Comparison of ENCODE assay signal across 25 cellular contexts in genomic region chr1:191699343-191699742, GRCh38.
"Had no signal": no experiment of that assay in that cellular context is flagged by ENCODE, and none has a peak within 500 bp of the region (broad histone marks: within the 10 kb centered on the region; RNA-seq: fewer than 3 reads in every experiment).

No MANE protein-coding gene starts in this region.

- H3K27me3 ChIP-seq: left lung, thyroid gland, upper lobe of right lung had no signal

- H3K4me3 ChIP-seq: left lung, lung, prostate gland, thyroid gland, upper lobe of right lung had no signal

- DNase-seq: activated CD4-positive, alpha-beta T cell treated with anti-CD3 and anti-CD28 coated beads, Interleukin-2, amount 10 ng/mL, durations not matched to agents 7 days and 5 days; activated CD8-positive, alpha-beta memory T cell treated with anti-CD3 and anti-CD28 coated beads, Interleukin-2, amount 10 ng/mL, durations not matched to agents 7 days and 5 days; activated CD8-positive, alpha-beta T cell treated with anti-CD3 and anti-CD28 coated beads for 36 hours; activated gamma-delta T cell treated with Interleukin-2 at 50 U/mL for 16 hours; activated T-cell treated with anti-CD3 and anti-CD28 coated beads for 4 hours; aorta; dermis blood vessel endothelial cell; effector memory CD4-positive, alpha-beta T cell; foreskin melanocyte; immature natural killer cell; kidney glomerular epithelial cell; left lung; naive thymus-derived CD8-positive, alpha-beta T cell; stimulated activated CD4-positive, alpha-beta T cell treated with anti-CD3 and anti-CD28 coated beads, Interleukin-2, amount 100 ng/mL, for 48 hours; stimulated activated CD8-positive, alpha-beta memory T cell treated with anti-CD3 and anti-CD28 coated beads, Interleukin-4, amount 100 ng/mL, for 48 hours; stimulated activated naive CD4-positive, alpha-beta T cell; substantia nigra; thyroid gland; upper lobe of right lung had no signal

- H3K27ac Mint-ChIP-seq: activated CD4-positive, alpha-beta T cell treated with anti-CD3 and anti-CD28 coated beads, Interleukin-2, amount 10 ng/mL, durations not matched to agents 7 days and 5 days; activated CD8-positive, alpha-beta memory T cell treated with anti-CD3 and anti-CD28 coated beads, Interleukin-2, amount 10 ng/mL, durations not matched to agents 7 days and 5 days; activated CD8-positive, alpha-beta T cell treated with anti-CD3 and anti-CD28 coated beads for 36 hours; activated naive CD4-positive, alpha-beta T cell treated with anti-CD3 and anti-CD28 coated beads, Interleukin-2, amount 50 U/mL, for 72 hours; brain; immature natural killer cell; mesothelial cell of epicardium; naive thymus-derived CD8-positive, alpha-beta T cell had no signal

- H3K27me3 Mint-ChIP-seq: activated CD4-positive, alpha-beta T cell treated with anti-CD3 and anti-CD28 coated beads, Interleukin-2, amount 10 ng/mL, durations not matched to agents 7 days and 5 days; activated CD8-positive, alpha-beta memory T cell treated with anti-CD3 and anti-CD28 coated beads, Interleukin-2, amount 10 ng/mL, durations not matched to agents 7 days and 5 days; activated CD8-positive, alpha-beta T cell treated with anti-CD3 and anti-CD28 coated beads for 36 hours; brain; naive thymus-derived CD8-positive, alpha-beta T cell had no signal

- ATAC-seq: activated CD8-positive, alpha-beta memory T cell treated with anti-CD3 and anti-CD28 coated beads, Interleukin-2, amount 10 ng/mL, durations not matched to agents 7 days and 5 days; activated CD8-positive, alpha-beta T cell treated with anti-CD3 and anti-CD28 coated beads for 36 hours; activated naive CD4-positive, alpha-beta T cell treated with anti-CD3 and anti-CD28 coated beads, Interleukin-2, amount 50 U/mL, for 72 hours; esophagus mucosa; left lung; naive thymus-derived CD8-positive, alpha-beta T cell; upper lobe of right lung had no signal

- H3K36me3 ChIP-seq: left lung, prostate gland, thyroid gland, upper lobe of right lung had no signal

- H3K36me3 Mint-ChIP-seq: activated CD8-positive, alpha-beta memory T cell treated with anti-CD3 and anti-CD28 coated beads, Interleukin-2, amount 10 ng/mL, durations not matched to agents 7 days and 5 days; activated naive CD4-positive, alpha-beta T cell treated with anti-CD3 and anti-CD28 coated beads, Interleukin-2, amount 50 U/mL, for 72 hours; brain; immature natural killer cell; mesothelial cell of epicardium; naive thymus-derived CD8-positive, alpha-beta T cell had no signal

- H3K9me3 Mint-ChIP-seq: brain had no signal

- H3K4me3 Mint-ChIP-seq: activated CD4-positive, alpha-beta T cell treated with anti-CD3 and anti-CD28 coated beads, Interleukin-2, amount 10 ng/mL, durations not matched to agents 7 days and 5 days; activated CD8-positive, alpha-beta memory T cell treated with anti-CD3 and anti-CD28 coated beads, Interleukin-2, amount 10 ng/mL, durations not matched to agents 7 days and 5 days; activated CD8-positive, alpha-beta T cell treated with anti-CD3 and anti-CD28 coated beads for 36 hours; brain; immature natural killer cell; mesothelial cell of epicardium; naive thymus-derived CD8-positive, alpha-beta T cell had no signal

- H3K4me1 Mint-ChIP-seq: activated CD4-positive, alpha-beta T cell treated with anti-CD3 and anti-CD28 coated beads, Interleukin-2, amount 10 ng/mL, durations not matched to agents 7 days and 5 days; activated CD8-positive, alpha-beta memory T cell treated with anti-CD3 and anti-CD28 coated beads, Interleukin-2, amount 10 ng/mL, durations not matched to agents 7 days and 5 days; brain had no signal

- H3K4me1 ChIP-seq: left lung, prostate gland, thyroid gland, upper lobe of right lung had no signal

- H3K27ac ChIP-seq: left lung, prostate gland, thyroid gland, upper lobe of right lung had no signal
